In the genomic region with DNA sequence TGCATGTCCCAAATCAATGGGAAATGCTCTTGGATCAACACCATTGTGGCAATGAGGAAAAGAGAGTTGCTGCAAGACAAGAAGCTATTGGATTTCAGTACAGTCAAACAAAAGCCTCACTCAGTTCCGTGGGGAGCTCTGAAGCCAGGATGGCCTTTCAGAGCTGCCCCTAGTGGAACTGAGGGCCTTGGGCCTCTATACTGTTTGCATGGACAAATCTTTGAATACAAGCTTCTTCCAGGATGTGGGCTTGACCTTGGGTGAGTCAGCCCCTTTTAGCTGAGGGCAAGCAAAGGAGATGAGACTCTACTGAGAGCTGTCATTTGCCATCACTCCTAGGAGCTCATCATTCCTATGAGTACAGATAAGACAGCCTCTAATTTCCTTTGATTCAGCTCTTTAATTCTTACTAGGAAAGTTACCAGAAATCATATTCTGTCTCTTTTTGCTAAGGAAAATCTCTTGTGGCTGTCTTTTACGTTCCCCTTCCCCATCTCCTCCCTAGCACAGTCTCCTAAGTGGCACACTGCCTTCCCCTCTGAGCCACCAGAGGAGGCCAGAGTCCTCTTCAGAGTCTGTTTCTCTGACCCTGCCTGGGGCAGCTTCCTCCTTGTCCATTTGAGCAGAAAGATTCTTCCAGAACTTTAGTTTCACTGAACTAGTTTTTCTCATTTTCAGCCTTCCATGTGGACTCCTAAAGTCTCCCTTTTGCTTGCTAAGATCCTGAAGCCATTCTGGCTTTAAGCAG, we compare ENCODE assay signal across 9 cellular contexts.
DNase-seq lines count a peak whose midpoint lies in the region.
"Had no signal": no experiment of that assay in that cellular context is flagged by ENCODE, and none has a peak within 500 bp of the region (broad histone marks: within the 10 kb centered on the region; RNA-seq: fewer than 3 reads in every experiment).

No MANE protein-coding gene starts in this region.

- peak; percentile 2 for DNase-seq in stimulated activated CD4-positive, alpha-beta T cell treated with anti-CD3 and anti-CD28 coated beads, Interleukin-15, amount 100 ng/mL, for 24 hours
- DNase-seq in stimulated activated CD4-positive, alpha-beta T cell treated with anti-CD3 and anti-CD28 coated beads, Interleukin-4, amount 100 ng/mL, for 4 hours, result no peak
- DNase-seq in RKO (ENCODE audit: low spot score), result peak; percentile 16
- peak; percentile 4 for DNase-seq in glomerular visceral epithelial cell (ENCODE audit: extremely low spot score)
- no peak for DNase-seq in NCI-H1694 treated with DMSO at 0.1 percent for 48 hours (lab: John Stamatoyannopoulos, UW)
- DNase-seq in NOMO-1 treated with DMSO at 0.1 percent for 48 hours (lab: John Stamatoyannopoulos, UW; ENCODE audit: unreplicated experiment), result no peak
- DNase-seq in inferior parietal cortex (ENCODE audit: extremely low spot score), result no peak
- no peak for DNase-seq in activated CD4-positive, CD25-positive, alpha-beta regulatory T cell treated with anti-CD3 and anti-CD28 coated beads, Interleukin-2, amount 50 U/mL, for 72 hours
- DNase-seq: NCI-H2227 treated with DMSO at 0.1 percent for 48 hours had no signal

Comparison
In these comparisons a context has a peak if more than half of its experiments do, and no peak if none do; other contexts are left out.
1. DNase-seq: peak in stimulated activated CD4-positive, alpha-beta T cell treated with anti-CD3 and anti-CD28 coated beads, Interleukin-15, amount 100 ng/mL, for 24 hours (single experiment), RKO (single experiment) and glomerular visceral epithelial cell (single experiment); none in stimulated activated CD4-positive, alpha-beta T cell treated with anti-CD3 and anti-CD28 coated beads, Interleukin-4, amount 100 ng/mL, for 4 hours (0 of 2), NCI-H1694 treated with DMSO at 0.1 percent for 48 hours (single experiment), NOMO-1 treated with DMSO at 0.1 percent for 48 hours (single experiment), inferior parietal cortex (single experiment) and activated CD4-positive, CD25-positive, alpha-beta regulatory T cell treated with anti-CD3 and anti-CD28 coated beads, Interleukin-2, amount 50 U/mL, for 72 hours (single experiment).